1 cellular context compared by ENCODE assay signal in genomic region chr16:49698416-49698815, GRCh38.
TF ChIP-seq lines count a peak whose summit lies in the region.

No MANE protein-coding gene starts in this region.

TF ChIP-seq in H1, 55 proteins besides CTCF, POLR2A, EP300 and RAD21 (continued from another document):
- TF ChIP-seq, protein P1, sequence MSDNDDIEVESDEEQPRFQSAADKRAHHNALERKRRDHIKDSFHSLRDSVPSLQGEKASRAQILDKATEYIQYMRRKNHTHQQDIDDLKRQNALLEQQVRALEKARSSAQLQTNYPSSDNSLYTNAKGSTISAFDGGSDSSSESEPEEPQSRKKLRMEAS (IDR thresholded peaks at IDR 0.05): no peak
- TF ChIP-seq GTF2F1 (IDR thresholded peaks at IDR 0.05; ENCODE audit: borderline replicate concordance, low read depth, low read length): no peak
- TF ChIP-seq RNF2 (IDR thresholded peaks at IDR 0.05; ENCODE audit: borderline replicate concordance, low read depth, low read length, missing control alignments, poor library complexity, severe bottlenecking): no peak
